In genomic region chr11:22657101-22657694, GRCh38 we compare ENCODE assay signal across 8 cellular contexts. TPM values are rescaled to one million over a fixed set of nuclear protein-coding genes. Genes with fewer than 3 reads are reported as not detected.
DNase-seq lines count a peak whose midpoint lies in the region; ATAC-seq and TF ChIP-seq lines count a peak whose summit lies in the region.

No MANE protein-coding gene starts in this region.

- POLR2A ChIA-PET in CD4-positive, alpha-beta T cell (lab: Charles Lee), result interaction anchor here (0.5 to 1.7 kb wide), 6 partner anchors 17 to 172 kb away, joined by 3 to 11 read pairs (median 4); partner anchors contain the start of genes FANCF and SVIP

- no peaks in the 10 kb centered on the region for H3K36me3 Mint-ChIP-seq in CD4-positive, alpha-beta T cell (ENCODE audit: low read depth)
- no peaks in the 10 kb centered on the region for H3K36me3 Mint-ChIP-seq in activated T-helper 17 cell treated with anti-CD3 and anti-CD28 coated beads, Interleukin-2, amount 50 U/mL, for 72 hours (ENCODE audit: low read depth)

- H3K4me1 ChIP-seq in colonic mucosa, result no peaks in the 10 kb centered on the region

- peak overlapping the region; percentile 5 for H3K4me3 Mint-ChIP-seq in CD4-positive, alpha-beta T cell
- no peak overlapping the region for H3K4me3 Mint-ChIP-seq in activated T-helper 17 cell treated with anti-CD3 and anti-CD28 coated beads, Interleukin-2, amount 50 U/mL, for 72 hours

- H3K9ac ChIP-seq in colonic mucosa (ENCODE audit: low read depth in 2 of 2, low read length in 2 of 2), result no peak overlapping the region

- H3K27ac Mint-ChIP-seq in CD4-positive, alpha-beta T cell, result peak overlapping the region; percentile 55
- H3K27ac Mint-ChIP-seq in activated T-helper 17 cell treated with anti-CD3 and anti-CD28 coated beads, Interleukin-2, amount 50 U/mL, for 72 hours, result peak overlapping the region; percentile 2

- CTCF ChIA-PET in CD4-positive, alpha-beta T cell (lab: Charles Lee), result interaction anchor here (1.2 kb wide), 1 partner anchor 14 kb away, joined by 3 read pairs; no protein-coding TSS in a partner anchor

- no peak overlapping the region for H3K27ac ChIP-seq in CD4-positive, alpha-beta T cell (ENCODE audit: low read depth, low read length)
- H3K27ac ChIP-seq in colonic mucosa, result no peak overlapping the region

- peak; percentile 89 for ATAC-seq in CD4-positive, alpha-beta T cell (ENCODE audit: poor library complexity)
- peak; percentile 93 for ATAC-seq in GM19372 (IDR thresholded peaks at IDR 0.05; ENCODE audit: low read depth, unreplicated experiment)
- ATAC-seq in HG03064 (IDR thresholded peaks at IDR 0.05; ENCODE audit: low read depth, unreplicated experiment), result peak; percentile 92
- peak; percentile 83 for ATAC-seq in activated T-helper 17 cell treated with anti-CD3 and anti-CD28 coated beads, Interleukin-2, amount 50 U/mL, for 72 hours (replicated peaks)

- no peaks in the 10 kb centered on the region for H3K9me3 ChIP-seq in CD4-positive, alpha-beta T cell (ENCODE audit: control insufficient read depth, low read length)
- H3K9me3 ChIP-seq in colonic mucosa, result no peaks in the 10 kb centered on the region

- no peaks in the 10 kb centered on the region for H3K36me3 ChIP-seq in colonic mucosa

- H3K27me3 ChIP-seq in CD4-positive, alpha-beta T cell (ENCODE audit: control insufficient read depth, insufficient read depth, low read length), result no peaks in the 10 kb centered on the region
- H3K27me3 ChIP-seq in colonic mucosa, result no peaks in the 10 kb centered on the region

- TF ChIP-seq CTCF in CD4-positive, alpha-beta T cell (IDR thresholded peaks at IDR 0.05), result no peak
- TF ChIP-seq CTCF in colonic mucosa (IDR thresholded peaks at IDR 0.05), result no peak

- H3K9me3 Mint-ChIP-seq in CD4-positive, alpha-beta T cell, result no peaks in the 10 kb centered on the region
- no peaks in the 10 kb centered on the region for H3K9me3 Mint-ChIP-seq in activated T-helper 17 cell treated with anti-CD3 and anti-CD28 coated beads, Interleukin-2, amount 50 U/mL, for 72 hours

- peaks cover 4% of the 10 kb centered on the region for H3K27me3 Mint-ChIP-seq in CD4-positive, alpha-beta T cell
- H3K27me3 Mint-ChIP-seq in activated T-helper 17 cell treated with anti-CD3 and anti-CD28 coated beads, Interleukin-2, amount 50 U/mL, for 72 hours, result no peaks in the 10 kb centered on the region

- no peak overlapping the region for H3K4me3 ChIP-seq in colonic mucosa

- no peak for DNase-seq in CD4-positive, alpha-beta T cell
- no peak for DNase-seq in NCI-H1436 (lab: John Stamatoyannopoulos, UW)
- DNase-seq in ecto neural progenitor cell (ENCODE audit: low spot score), result no peak
- DNase-seq in NCI-H345 treated with DMSO at 0.1 percent for 48 hours (lab: John Stamatoyannopoulos, UW; ENCODE audit: unreplicated experiment), result no peak
- DNase-seq in colonic mucosa, result no peak

- H3K4me1 Mint-ChIP-seq in CD4-positive, alpha-beta T cell (ENCODE audit: low read depth), result peaks cover 30% of the 10 kb centered on the region
- peaks cover 9% of the 10 kb centered on the region for H3K4me1 Mint-ChIP-seq in activated T-helper 17 cell treated with anti-CD3 and anti-CD28 coated beads, Interleukin-2, amount 50 U/mL, for 72 hours

- intact Hi-C loops in CD4-positive, alpha-beta T cell (cut with DNase I, micrococcal nuclease), result no loop called here
- intact Hi-C loops in colonic mucosa (cut with DNase I), result no loop called here

RNA-seq across cellular contexts. Expression of gene GAS2, which starts 9.2 kb away (rescaled TPM):
- total RNA-seq in CD4-positive, alpha-beta T cell, result 1 to 10 TPM; 2.2 to 2.9 TPM
- total RNA-seq in activated T-helper 17 cell treated with anti-CD3 and anti-CD28 coated beads, Interleukin-2, amount 50 U/mL, for 72 hours, result 1 to 10 TPM; 1.2 to 1.5 TPM
- total RNA-seq in colonic mucosa, result 1 to 10 TPM; 1.6 to 2.3 TPM

RNA-seq across cellular contexts. Expression of gene FANCF, which starts 31.6 kb away (rescaled TPM):
- 1 to 10 TPM; 7.2 to 7.4 TPM for total RNA-seq in CD4-positive, alpha-beta T cell
- total RNA-seq in activated T-helper 17 cell treated with anti-CD3 and anti-CD28 coated beads, Interleukin-2, amount 50 U/mL, for 72 hours, result 10 to 100 TPM in 1 of 2 donors, 1 to 10 TPM in 1; 7.3 to 10.9 TPM
- 10 to 100 TPM; 13.4 to 18.8 TPM for total RNA-seq in colonic mucosa
